ENCODE assay signal across 15 cellular contexts in the genomic region with DNA sequence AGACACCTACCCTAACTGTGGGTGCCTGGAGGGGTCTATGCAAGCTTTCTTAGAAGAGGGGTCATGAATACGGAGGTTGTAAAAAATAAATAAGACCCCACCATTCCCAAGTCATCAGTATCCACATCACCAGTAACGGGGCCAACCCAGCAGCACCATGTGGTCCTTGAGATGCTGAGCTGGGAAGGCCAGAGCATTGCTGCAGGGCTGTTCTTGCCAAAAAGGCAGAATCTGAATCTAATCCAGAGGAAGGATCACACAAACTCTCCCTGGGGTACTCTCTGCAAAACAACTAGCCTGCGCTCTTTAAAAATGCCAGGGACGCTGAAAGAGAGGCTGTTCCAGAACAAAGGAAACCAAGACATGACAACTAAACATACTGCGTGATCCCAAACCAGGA.
"Had no signal": no experiment of that assay in that cellular context is flagged by ENCODE, and none has a peak within 500 bp of the region (broad histone marks: within the 10 kb centered on the region; RNA-seq: fewer than 3 reads in every experiment).

No MANE protein-coding gene starts in this region.

- H3K27me3 Mint-ChIP-seq: activated naive CD8-positive, alpha-beta T cell treated with anti-CD3 and anti-CD28 coated beads, Interleukin-2, amount 50 U/mL, for 24 hours; type B pancreatic cell had no signal

- H3K27ac ChIP-seq: ascending aorta, neutrophil, SK-N-MC had no signal

- H3K36me3 ChIP-seq: ascending aorta, neutrophil had no signal

- H3K9me3 Mint-ChIP-seq: activated CD4-positive, alpha-beta T cell treated with anti-CD3 and anti-CD28 coated beads, Interleukin-2, amount 10 ng/mL, durations not matched to agents 24 days and 14 days; activated naive CD8-positive, alpha-beta T cell treated with anti-CD3 and anti-CD28 coated beads, Interleukin-2, amount 50 U/mL, for 24 hours; type B pancreatic cell had no signal

- H3K36me3 Mint-ChIP-seq: type B pancreatic cell had no signal

- DNase-seq: activated CD4-positive, alpha-beta T cell treated with anti-CD3 and anti-CD28 coated beads, Interleukin-2, amount 10 ng/mL, durations not matched to agents 24 days and 14 days; activated CD4-positive, CD25-positive, alpha-beta regulatory T cell; activated naive CD4-positive, alpha-beta T cell treated with anti-CD3 and anti-CD28 coated beads for 36 hours; activated naive CD8-positive, alpha-beta T cell treated with anti-CD3 and anti-CD28 coated beads, Interleukin-2, amount 50 U/mL, for 24 hours; endodermal cell; left colon; naive thymus-derived CD8-positive, alpha-beta T cell; stimulated activated CD4-positive, alpha-beta T cell treated with anti-CD3 and anti-CD28 coated beads, Interleukin-4, amount 100 ng/mL, for 4 hours; stimulated activated naive CD8-positive, alpha-beta T cell treated with anti-CD3 and anti-CD28 coated beads, Interleukin-15, Interleukin-2, amounts not matched to agents 100 U/mL and 50 U/mL, for 24 hours had no signal

- H3K27me3 ChIP-seq: ascending aorta, neutrophil had no signal

- H3K27ac Mint-ChIP-seq: activated CD4-positive, alpha-beta T cell treated with anti-CD3 and anti-CD28 coated beads, Interleukin-2, amount 10 ng/mL, durations not matched to agents 24 days and 14 days; activated naive CD4-positive, alpha-beta T cell treated with anti-CD3 and anti-CD28 coated beads for 36 hours; activated T-helper 2 cell treated with anti-CD3 and anti-CD28 coated beads, Interferon-gamma antibody, Interleukin-2, Interleukin-4, amounts not matched to agents 10 μg/mL and 5 μg/mL and 100 μg/mL, durations not matched to agents 14 hours and 24 hours and 36 hours; endodermal cell; type B pancreatic cell had no signal

- H3K4me3 Mint-ChIP-seq: activated CD4-positive, alpha-beta T cell treated with anti-CD3 and anti-CD28 coated beads, Interleukin-2, amount 10 ng/mL, durations not matched to agents 24 days and 14 days; activated naive CD4-positive, alpha-beta T cell treated with anti-CD3 and anti-CD28 coated beads for 36 hours; activated naive CD8-positive, alpha-beta T cell treated with anti-CD3 and anti-CD28 coated beads, Interleukin-2, amount 50 U/mL, for 24 hours; endodermal cell; type B pancreatic cell had no signal

- H3K4me3 ChIP-seq: ascending aorta, SK-N-MC, smooth muscle cell had no signal

- ATAC-seq: activated naive CD8-positive, alpha-beta T cell treated with anti-CD3 and anti-CD28 coated beads, Interleukin-2, amount 50 U/mL, for 24 hours; left colon; naive thymus-derived CD8-positive, alpha-beta T cell; stimulated activated naive CD8-positive, alpha-beta T cell treated with anti-CD3 and anti-CD28 coated beads, Interleukin-15, Interleukin-2, amounts not matched to agents 100 U/mL and 50 U/mL, for 24 hours had no signal

- H3K9me3 ChIP-seq: ascending aorta, neutrophil had no signal

- H3K4me1 Mint-ChIP-seq: activated CD4-positive, alpha-beta T cell treated with anti-CD3 and anti-CD28 coated beads, Interleukin-2, amount 10 ng/mL, durations not matched to agents 24 days and 14 days; activated naive CD8-positive, alpha-beta T cell treated with anti-CD3 and anti-CD28 coated beads, Interleukin-2, amount 50 U/mL, for 24 hours; endodermal cell had no signal
